In the genomic region with DNA sequence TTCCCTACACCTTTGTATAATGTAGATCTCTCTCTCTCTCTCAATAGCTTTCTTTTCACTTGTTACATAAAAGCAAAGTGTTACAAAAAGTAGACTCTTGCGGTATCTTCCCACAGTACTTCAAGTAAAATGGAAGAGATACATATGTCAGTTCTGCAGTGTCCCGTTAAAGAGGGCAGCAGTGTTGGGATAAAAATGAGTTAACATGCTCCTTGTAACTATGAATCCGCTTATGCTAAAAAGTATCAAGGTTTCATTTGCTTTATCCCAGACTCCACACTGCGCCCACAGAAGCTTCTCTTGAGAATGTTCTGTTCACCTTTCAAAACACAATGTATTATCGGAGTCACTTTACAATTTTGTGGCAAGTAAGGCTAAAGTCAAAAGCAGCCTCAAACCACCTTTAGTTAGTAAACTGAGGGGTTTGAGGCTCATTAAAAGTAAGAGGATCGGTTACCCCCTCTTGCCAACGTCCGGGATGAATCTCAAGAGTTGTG, we compare ENCODE assay signal across 8 cellular contexts. TPM values are rescaled to one million over a fixed set of nuclear protein-coding genes. Genes with fewer than 3 reads are reported as not detected.
DNase-seq lines count a peak whose midpoint lies in the region; ATAC-seq and TF ChIP-seq lines count a peak whose summit lies in the region.

No MANE protein-coding gene starts in this region.

- H3K36me3 ChIP-seq in parathyroid adenoma (ENCODE audit: control insufficient read depth, insufficient read depth, low read length), result no peaks in the 10 kb centered on the region

- peaks cover 37 to 45% (median 40%) of the 10 kb centered on the region in 3 donors for H3K4me1 Mint-ChIP-seq in T-cell

- H3K9ac ChIP-seq in parathyroid adenoma, result no peak overlapping the region

- POLR2A ChIA-PET in T-cell (lab: Charles Lee), result no interaction called here

- H3K4me3 ChIP-seq in fibroblast of pulmonary artery (replicated peaks; ENCODE audit: low read depth, low read length) (peak overlapping the region; percentile 92), parathyroid adenoma (ENCODE audit: low read depth, low read length) (peak overlapping the region; percentile 88)

- no peaks in the 10 kb centered on the region for H3K27me3 Mint-ChIP-seq in T-cell

- peaks cover 5% of the 10 kb centered on the region for H3K36me3 Mint-ChIP-seq in T-cell

- H3K79me2 ChIP-seq in parathyroid adenoma, result no peaks in the 10 kb centered on the region

- H3K27ac ChIP-seq in parathyroid adenoma, result peak overlapping the region; percentile 89

- ATAC-seq in GM18511 (IDR thresholded peaks at IDR 0.05; ENCODE audit: unreplicated experiment), result peak; percentile 4
- peak; percentile 1 for ATAC-seq in HG02885 (IDR thresholded peaks at IDR 0.05; ENCODE audit: poor library complexity, unreplicated experiment)
- ATAC-seq in T-cell (replicated peaks in 1 of 4), result no peak

- peak overlapping the region; percentile 91 to 96 (median 93) for H3K4me3 Mint-ChIP-seq in T-cell

- DNase-seq in T-cell (no peak), fibroblast of pulmonary artery (ENCODE audit: low read depth) (no peak), HuH-7 (ENCODE audit: low spot score) (no peak), NCI-H526 (lab: John Stamatoyannopoulos, UW) (no peak), AML-193 (lab: John Stamatoyannopoulos, UW) (no peak)

- TF ChIP-seq CTCF in fibroblast of pulmonary artery (IDR thresholded peaks at IDR 0.05; ENCODE audit: low read length, missing control alignments), result no peak
- TF ChIP-seq CTCF in parathyroid adenoma (IDR thresholded peaks at IDR 0.05), result no peak

- no peaks in the 10 kb centered on the region for H3K9me3 ChIP-seq in parathyroid adenoma (ENCODE audit: control insufficient read depth, low read length)

- CTCF ChIA-PET in T-cell (lab: Charles Lee), result interaction anchor here (0.6 to 1.5 kb wide), 3 partner anchors 86 to 739 kb away, joined by 3 to 6 read pairs (median 5); a partner anchor contains a TSS

- peak overlapping the region; percentile 75 for H3K4me2 ChIP-seq in parathyroid adenoma (ENCODE audit: low read length)

- H3K9me3 Mint-ChIP-seq in T-cell, result no peaks in the 10 kb centered on the region

- H3K27me3 ChIP-seq in parathyroid adenoma (ENCODE audit: control insufficient read depth, insufficient read depth, low read length), result no peaks in the 10 kb centered on the region

- peak overlapping the region; percentile 90 to 94 for H3K27ac Mint-ChIP-seq in T-cell

- peak overlapping the region; percentile 86 for H2AFZ ChIP-seq in parathyroid adenoma

- peaks cover 2% of the 10 kb centered on the region for H3K4me1 ChIP-seq in parathyroid adenoma

RNA-seq across cellular contexts. Expression of a gene that starts 0.8 kb away (rescaled TPM):
- total RNA-seq in T-cell, result 10 to 100 TPM; 57.4 to 90.5 (median 67.6) TPM

Comparison
In these comparisons a context has a peak if more than half of its experiments do, and no peak if none do; other contexts are left out.
1. ATAC-seq: peak in GM18511 (single experiment) and HG02885 (single experiment); none in T-cell (0 of 4).